1 cellular context compared by ENCODE assay signal in the genomic region with DNA sequence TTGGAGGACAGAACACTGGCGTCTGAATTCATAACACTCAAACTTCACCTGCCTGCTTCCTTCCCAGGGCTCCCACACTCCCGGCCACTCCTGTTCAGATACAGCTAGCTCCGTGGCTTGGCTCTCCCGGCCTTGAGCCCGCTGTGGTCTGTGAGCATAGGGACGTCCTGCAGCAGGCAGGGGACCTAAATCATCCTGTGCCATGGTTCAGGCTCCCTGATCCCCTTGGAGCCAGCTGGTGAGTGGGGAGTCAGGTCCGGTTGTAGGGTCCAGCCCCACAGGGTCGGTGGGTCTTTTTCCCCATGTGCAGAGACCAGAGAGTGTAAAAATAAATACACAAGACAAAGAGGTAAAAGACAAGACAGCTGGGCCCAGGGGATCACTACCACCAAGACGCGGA.
TF ChIP-seq lines count a peak whose summit lies in the region.

No MANE protein-coding gene starts in this region.

TF ChIP-seq in WTC11, 78 proteins besides CTCF, POLR2A, EP300 and RAD21 (continued from another document):
- TF ChIP-seq, protein P1, sequence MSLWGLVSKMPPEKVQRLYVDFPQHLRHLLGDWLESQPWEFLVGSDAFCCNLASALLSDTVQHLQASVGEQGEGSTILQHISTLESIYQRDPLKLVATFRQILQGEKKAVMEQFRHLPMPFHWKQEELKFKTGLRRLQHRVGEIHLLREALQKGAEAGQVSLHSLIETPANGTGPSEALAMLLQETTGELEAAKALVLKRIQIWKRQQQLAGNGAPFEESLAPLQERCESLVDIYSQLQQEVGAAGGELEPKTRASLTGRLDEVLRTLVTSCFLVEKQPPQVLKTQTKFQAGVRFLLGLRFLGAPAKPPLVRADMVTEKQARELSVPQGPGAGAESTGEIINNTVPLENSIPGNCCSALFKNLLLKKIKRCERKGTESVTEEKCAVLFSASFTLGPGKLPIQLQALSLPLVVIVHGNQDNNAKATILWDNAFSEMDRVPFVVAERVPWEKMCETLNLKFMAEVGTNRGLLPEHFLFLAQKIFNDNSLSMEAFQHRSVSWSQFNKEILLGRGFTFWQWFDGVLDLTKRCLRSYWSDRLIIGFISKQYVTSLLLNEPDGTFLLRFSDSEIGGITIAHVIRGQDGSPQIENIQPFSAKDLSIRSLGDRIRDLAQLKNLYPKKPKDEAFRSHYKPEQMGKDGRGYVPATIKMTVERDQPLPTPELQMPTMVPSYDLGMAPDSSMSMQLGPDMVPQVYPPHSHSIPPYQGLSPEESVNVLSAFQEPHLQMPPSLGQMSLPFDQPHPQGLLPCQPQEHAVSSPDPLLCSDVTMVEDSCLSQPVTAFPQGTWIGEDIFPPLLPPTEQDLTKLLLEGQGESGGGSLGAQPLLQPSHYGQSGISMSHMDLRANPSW (CRISPR knock-in tag; conservative IDR thresholded peaks at IDR 0.05; ENCODE audit: low read depth), result no peak
- TF ChIP-seq SP1 (CRISPR knock-in tag; conservative IDR thresholded peaks at IDR 0.05), result no peak
- TF ChIP-seq ZNF317 (CRISPR knock-in tag; IDR thresholded peaks at IDR 0.05; ENCODE audit: borderline replicate concordance, low read depth), result no peak
- TF ChIP-seq, protein P2, sequence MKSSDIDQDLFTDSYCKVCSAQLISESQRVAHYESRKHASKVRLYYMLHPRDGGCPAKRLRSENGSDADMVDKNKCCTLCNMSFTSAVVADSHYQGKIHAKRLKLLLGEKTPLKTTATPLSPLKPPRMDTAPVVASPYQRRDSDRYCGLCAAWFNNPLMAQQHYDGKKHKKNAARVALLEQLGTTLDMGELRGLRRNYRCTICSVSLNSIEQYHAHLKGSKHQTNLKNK (CRISPR knock-in tag; IDR thresholded peaks at IDR 0.05), result no peak
- TF ChIP-seq, protein P3, sequence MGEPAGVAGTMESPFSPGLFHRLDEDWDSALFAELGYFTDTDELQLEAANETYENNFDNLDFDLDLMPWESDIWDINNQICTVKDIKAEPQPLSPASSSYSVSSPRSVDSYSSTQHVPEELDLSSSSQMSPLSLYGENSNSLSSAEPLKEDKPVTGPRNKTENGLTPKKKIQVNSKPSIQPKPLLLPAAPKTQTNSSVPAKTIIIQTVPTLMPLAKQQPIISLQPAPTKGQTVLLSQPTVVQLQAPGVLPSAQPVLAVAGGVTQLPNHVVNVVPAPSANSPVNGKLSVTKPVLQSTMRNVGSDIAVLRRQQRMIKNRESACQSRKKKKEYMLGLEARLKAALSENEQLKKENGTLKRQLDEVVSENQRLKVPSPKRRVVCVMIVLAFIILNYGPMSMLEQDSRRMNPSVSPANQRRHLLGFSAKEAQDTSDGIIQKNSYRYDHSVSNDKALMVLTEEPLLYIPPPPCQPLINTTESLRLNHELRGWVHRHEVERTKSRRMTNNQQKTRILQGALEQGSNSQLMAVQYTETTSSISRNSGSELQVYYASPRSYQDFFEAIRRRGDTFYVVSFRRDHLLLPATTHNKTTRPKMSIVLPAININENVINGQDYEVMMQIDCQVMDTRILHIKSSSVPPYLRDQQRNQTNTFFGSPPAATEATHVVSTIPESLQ (CRISPR knock-in tag; IDR thresholded peaks at IDR 0.05), result no peak
- no peak for TF ChIP-seq SMAD3 (CRISPR knock-in tag; IDR thresholded peaks at IDR 0.05; ENCODE audit: borderline replicate concordance)
- no peak for TF ChIP-seq MXD4 (CRISPR knock-in tag; IDR thresholded peaks at IDR 0.05; ENCODE audit: borderline replicate concordance)
- TF ChIP-seq, protein P4, sequence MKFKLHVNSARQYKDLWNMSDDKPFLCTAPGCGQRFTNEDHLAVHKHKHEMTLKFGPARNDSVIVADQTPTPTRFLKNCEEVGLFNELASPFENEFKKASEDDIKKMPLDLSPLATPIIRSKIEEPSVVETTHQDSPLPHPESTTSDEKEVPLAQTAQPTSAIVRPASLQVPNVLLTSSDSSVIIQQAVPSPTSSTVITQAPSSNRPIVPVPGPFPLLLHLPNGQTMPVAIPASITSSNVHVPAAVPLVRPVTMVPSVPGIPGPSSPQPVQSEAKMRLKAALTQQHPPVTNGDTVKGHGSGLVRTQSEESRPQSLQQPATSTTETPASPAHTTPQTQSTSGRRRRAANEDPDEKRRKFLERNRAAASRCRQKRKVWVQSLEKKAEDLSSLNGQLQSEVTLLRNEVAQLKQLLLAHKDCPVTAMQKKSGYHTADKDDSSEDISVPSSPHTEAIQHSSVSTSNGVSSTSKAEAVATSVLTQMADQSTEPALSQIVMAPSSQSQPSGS (CRISPR knock-in tag; IDR thresholded peaks at IDR 0.05; ENCODE audit: borderline replicate concordance, low read depth), result no peak
